10 cellular contexts compared by ENCODE assay signal in the genomic region with DNA sequence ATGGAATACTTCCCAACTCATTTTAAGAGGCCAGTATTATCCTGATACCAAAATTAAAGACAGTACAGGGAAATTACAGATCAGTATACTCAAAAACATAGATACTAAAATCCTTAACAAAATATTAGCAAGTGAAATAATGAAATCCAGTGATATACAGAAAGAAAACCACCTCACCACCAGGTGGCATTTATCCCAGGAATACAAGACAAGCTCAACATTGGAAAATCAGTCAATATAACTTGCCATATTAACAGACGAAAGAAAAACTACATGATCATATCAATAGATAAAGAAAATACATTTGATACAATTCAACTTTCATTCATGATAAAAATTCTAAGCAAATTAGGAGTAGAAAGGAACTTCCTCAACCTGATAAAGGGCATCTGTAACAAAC. TPM values are rescaled to one million over a fixed set of nuclear protein-coding genes. Genes with fewer than 3 reads are reported as not detected.
A peak's percentile ranks its signal among the peaks of the same experiment; 100 is the strongest.
DNase-seq lines count a peak whose midpoint lies in the region; ATAC-seq, FAIRE-seq and TF ChIP-seq lines count a peak whose summit lies in the region.
"Had no signal": no experiment of that assay in that cellular context is flagged by ENCODE, and none has a peak within 500 bp of the region (broad histone marks: within the 10 kb centered on the region; RNA-seq: fewer than 3 reads in every experiment).

No MANE protein-coding gene starts in this region.

- no peak overlapping the region for H3K9ac ChIP-seq in astrocyte (ENCODE audit: low read length)

- no peak for ATAC-seq in GM21423 (IDR thresholded peaks at IDR 0.05; ENCODE audit: unreplicated experiment)
- no peak for ATAC-seq in HG03342 (IDR thresholded peaks at IDR 0.05; ENCODE audit: unreplicated experiment)

- H3K4me3 Mint-ChIP-seq in astrocyte (ENCODE audit: unreplicated experiment) = no peak overlapping the region
- no peak overlapping the region for H3K4me3 Mint-ChIP-seq in nephron
- no peak overlapping the region for H3K4me3 Mint-ChIP-seq in T-helper 2 cell treated with Interferon-gamma antibody and Interleukin-4, amounts not matched to agents 5 μg/mL and 100 μg/mL, for 36 hours
- H3K4me3 Mint-ChIP-seq: memory B cell had no signal

- DNase-seq in DMS 273 treated with DMSO at 0.1 percent for 48 hours (lab: John Stamatoyannopoulos, UW) = peak; percentile 13
- peak; percentile 50 for DNase-seq in HuH-7 (ENCODE audit: low spot score)
- DNase-seq in astrocyte (ENCODE audit: low read depth) = peak; percentile 33
- DNase-seq in T-helper 2 cell treated with Interferon-gamma antibody and Interleukin-4, amounts not matched to agents 5 μg/mL and 100 μg/mL, for 36 hours (ENCODE audit: low spot score) = no peak
- no peak for DNase-seq in urothelium cell line (ENCODE audit: low spot score)

- no peaks in the 10 kb centered on the region for H3K27me3 ChIP-seq in astrocyte (ENCODE audit: insufficient read depth, low read length)
- H3K27me3 ChIP-seq: SJSA1 had no signal

- no peaks in the 10 kb centered on the region for H3K4me1 Mint-ChIP-seq in astrocyte (ENCODE audit: low read depth, unreplicated experiment)
- peaks cover 11% of the 10 kb centered on the region for H3K4me1 Mint-ChIP-seq in nephron
- peaks cover 31% of the 10 kb centered on the region for H3K4me1 Mint-ChIP-seq in T-helper 2 cell treated with Interferon-gamma antibody and Interleukin-4, amounts not matched to agents 5 μg/mL and 100 μg/mL, for 36 hours (ENCODE audit: low read depth)

- H3K4me2 ChIP-seq in astrocyte (ENCODE audit: low read length) = no peak overlapping the region

- no peak overlapping the region for H3K27ac ChIP-seq in astrocyte (ENCODE audit: low read depth, low read length)
- H3K27ac ChIP-seq: SJSA1 had no signal

- H3K36me3 ChIP-seq in astrocyte (ENCODE audit: insufficient read depth, low read length) = no peaks in the 10 kb centered on the region
- H3K36me3 ChIP-seq: SJSA1 had no signal

- no peaks in the 10 kb centered on the region for H3K79me2 ChIP-seq in astrocyte (ENCODE audit: insufficient read depth, low read length)

- H3K27ac Mint-ChIP-seq in astrocyte (ENCODE audit: unreplicated experiment) (no peak overlapping the region), nephron (no peak overlapping the region)
- H3K27ac Mint-ChIP-seq in T-helper 2 cell treated with Interferon-gamma antibody and Interleukin-4, amounts not matched to agents 5 μg/mL and 100 μg/mL, for 36 hours = no peak overlapping the region
- H3K27ac Mint-ChIP-seq: memory B cell had no signal

- H3K4me1 ChIP-seq in astrocyte (ENCODE audit: insufficient read depth, low read length) = peaks cover 9% of the 10 kb centered on the region

- FAIRE-seq in astrocyte (lab: Jason Lieb, UNC) = no peak
- FAIRE-seq in urothelium cell line (lab: Jason Lieb, UNC) = no peak

- H3K9me3 ChIP-seq in astrocyte (ENCODE audit: insufficient read depth, low read depth, low read length) = no peaks in the 10 kb centered on the region
- H3K9me3 ChIP-seq: SJSA1 had no signal

- no peaks in the 10 kb centered on the region for H4K20me1 ChIP-seq in astrocyte (ENCODE audit: insufficient read depth, low read length)

- H3K36me3 Mint-ChIP-seq in astrocyte (ENCODE audit: low read depth, unreplicated experiment) (peaks cover 4% of the 10 kb centered on the region), nephron (ENCODE audit: low read depth) (no peaks in the 10 kb centered on the region)
- H3K36me3 Mint-ChIP-seq in T-helper 2 cell treated with Interferon-gamma antibody and Interleukin-4, amounts not matched to agents 5 μg/mL and 100 μg/mL, for 36 hours (ENCODE audit: low read depth) = no peaks in the 10 kb centered on the region
- H3K36me3 Mint-ChIP-seq: memory B cell had no signal

- no peak overlapping the region for H2AFZ ChIP-seq in astrocyte (ENCODE audit: low read depth, low read length)

- no peak overlapping the region for H3K4me3 ChIP-seq in astrocyte (ENCODE audit: insufficient read depth, low read depth, low read length)
- H3K4me3 ChIP-seq: SJSA1 had no signal

- H3K27me3 Mint-ChIP-seq in astrocyte (ENCODE audit: low read depth, unreplicated experiment) (no peaks in the 10 kb centered on the region), nephron (ENCODE audit: low read depth) (peaks cover 4% of the 10 kb centered on the region)
- H3K27me3 Mint-ChIP-seq in T-helper 2 cell treated with Interferon-gamma antibody and Interleukin-4, amounts not matched to agents 5 μg/mL and 100 μg/mL, for 36 hours (ENCODE audit: low read depth) = no peaks in the 10 kb centered on the region

- no peaks in the 10 kb centered on the region for H3K9me3 Mint-ChIP-seq in astrocyte (ENCODE audit: unreplicated experiment)
- peaks cover 2% of the 10 kb centered on the region for H3K9me3 Mint-ChIP-seq in nephron
- H3K9me3 Mint-ChIP-seq in T-helper 2 cell treated with Interferon-gamma antibody and Interleukin-4, amounts not matched to agents 5 μg/mL and 100 μg/mL, for 36 hours = no peaks in the 10 kb centered on the region
- H3K9me3 Mint-ChIP-seq: memory B cell had no signal

- TF ChIP-seq CTCF in astrocyte (IDR thresholded peaks at IDR 0.05; ENCODE audit: insufficient read depth, low read depth, low read length) (peak; percentile 52), nephron (IDR thresholded peaks at IDR 0.05; ENCODE audit: unreplicated experiment in 3 of 3) (peak in 2 of 3 experiments; percentile 36 to 51)

RNA-seq across cellular contexts. Expression of a gene that starts 6.7 kb away (rescaled TPM):
- total RNA-seq in astrocyte = not detected in 2 replicates

RNA-seq across cellular contexts. Expression of a gene that starts 35.0 kb away (rescaled TPM):
- total RNA-seq in astrocyte = 39.9 and 41.0 TPM in 2 replicates

RNA-seq across cellular contexts. Expression of a gene that starts 49.5 kb away (rescaled TPM):
- total RNA-seq in astrocyte = not detected in 2 replicates
- total RNA-seq: SJSA1 had no signal

RNA-seq across cellular contexts. Expression of a gene that starts 56.6 kb away (rescaled TPM):
- total RNA-seq in astrocyte = 95.8 and 97.3 TPM in 2 replicates

Comparison
In these comparisons a context has a peak if more than half of its experiments do, and no peak if none do; other contexts are left out.
1. DNase-seq: peak in DMS 273 treated with DMSO at 0.1 percent for 48 hours (single experiment), HuH-7 (single experiment) and astrocyte (single experiment); none in T-helper 2 cell treated with Interferon-gamma antibody and Interleukin-4, amounts not matched to agents 5 μg/mL and 100 μg/mL, for 36 hours (single experiment) and urothelium cell line (single experiment).